In the genomic region with DNA sequence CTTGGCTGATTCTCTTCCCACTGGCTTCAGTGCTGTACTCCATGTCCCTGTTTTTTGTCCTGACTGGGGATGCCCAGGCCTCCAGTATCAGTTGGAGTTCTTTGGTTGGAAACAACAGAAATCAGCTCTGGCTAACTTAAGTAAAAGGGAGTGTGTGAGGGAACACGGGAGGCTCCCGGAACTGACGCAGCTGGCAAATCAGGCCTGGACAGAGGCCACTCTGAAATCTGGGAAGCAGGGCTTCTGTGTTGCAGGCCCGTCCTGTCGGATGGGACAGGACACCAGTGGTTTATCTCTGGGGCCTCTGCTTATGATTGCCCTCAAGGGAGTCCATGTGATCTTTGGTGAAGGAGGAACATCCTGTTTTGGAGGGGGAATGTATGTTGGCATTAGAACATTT, we compare ENCODE assay signal across 25 cellular contexts.
DNase-seq lines count a peak whose midpoint lies in the region; ATAC-seq and TF ChIP-seq lines count a peak whose summit lies in the region.
"Had no signal": no experiment of that assay in that cellular context is flagged by ENCODE, and none has a peak within 500 bp of the region (broad histone marks: within the 10 kb centered on the region; RNA-seq: fewer than 3 reads in every experiment).

No MANE protein-coding gene starts in this region.

- H3K9ac ChIP-seq in subcutaneous abdominal adipose tissue (ENCODE audit: low read length in 5 of 5), result no peak overlapping the region

- no peaks in the 10 kb centered on the region for H3K4me1 Mint-ChIP-seq in HFFc6 (ENCODE audit: low read depth)
- H3K4me1 Mint-ChIP-seq: B cell had no signal

- H3K9me3 Mint-ChIP-seq in HFFc6, result no peaks in the 10 kb centered on the region
- H3K9me3 Mint-ChIP-seq: activated CD4-positive, alpha-beta T cell treated with anti-CD3 and anti-CD28 coated beads, Interleukin-2, amount 10 ng/mL, durations not matched to agents 7 days and 5 days; activated naive CD4-positive, alpha-beta T cell treated with anti-CD3 and anti-CD28 coated beads, Interleukin-2, amount 10 ng/mL, durations not matched to agents 7 days and 5 days; activated T-cell treated with anti-CD3 and anti-CD28 coated beads, Interleukin-2, amount 50 U/mL, for 72 hours; nephron progenitor cell had no signal

- H3K4me3 ChIP-seq in fibroblast of villous mesenchyme (ENCODE audit: low read depth, low read length), result no peak overlapping the region
- H3K4me3 ChIP-seq in mucosa of descending colon, result no peak overlapping the region
- no peak overlapping the region for H3K4me3 ChIP-seq in subcutaneous abdominal adipose tissue (ENCODE audit: low read depth in 1 of 5, low read length in 5 of 5)
- no peak overlapping the region for H3K4me3 ChIP-seq in MG63
- H3K4me3 ChIP-seq: K562, SJCRH30, thyroid gland had no signal

- no peaks in the 10 kb centered on the region for H3K36me3 Mint-ChIP-seq in HFFc6 (ENCODE audit: low read depth)
- H3K36me3 Mint-ChIP-seq: activated naive CD4-positive, alpha-beta T cell treated with anti-CD3 and anti-CD28 coated beads, Interleukin-2, amount 10 ng/mL, durations not matched to agents 7 days and 5 days had no signal

- H3K27me3 ChIP-seq in subcutaneous abdominal adipose tissue (ENCODE audit: control insufficient read depth in 5 of 5, insufficient read depth in 4 of 5, low read length in 5 of 5) (no peaks in the 10 kb centered on the region), MG63 (no peaks in the 10 kb centered on the region), foreskin keratinocyte (no peaks in the 10 kb centered on the region)
- H3K27me3 ChIP-seq: SJCRH30, thyroid gland had no signal

- ATAC-seq in mucosa of descending colon, result peak; percentile 25
- no peak for ATAC-seq in GM21423 (IDR thresholded peaks at IDR 0.05; ENCODE audit: unreplicated experiment)
- ATAC-seq in foreskin keratinocyte, result no peak
- ATAC-seq: activated T-cell treated with anti-CD3 and anti-CD28 coated beads, Interleukin-2, amount 50 U/mL, for 72 hours; K562 had no signal

- H3K9me3 ChIP-seq in mucosa of descending colon (no peaks in the 10 kb centered on the region), subcutaneous abdominal adipose tissue (ENCODE audit: control insufficient read depth in 5 of 5, low read length in 5 of 5) (no peaks in the 10 kb centered on the region), MG63 (peaks cover 2% of the 10 kb centered on the region; the same call in 1 of the 2 replicates)
- H3K9me3 ChIP-seq: SJCRH30, thyroid gland had no signal

- H3K36me3 ChIP-seq in mucosa of descending colon (ENCODE audit: low read depth) (no peaks in the 10 kb centered on the region), subcutaneous abdominal adipose tissue (ENCODE audit: control insufficient read depth in 5 of 5, insufficient read depth in 5 of 5, low read length in 5 of 5) (no peaks in the 10 kb centered on the region), MG63 (no peaks in the 10 kb centered on the region)
- H3K36me3 ChIP-seq: SJCRH30, thyroid gland had no signal

- DNase-seq in NCI-H2029 treated with DMSO at 0.1 percent for 48 hours (lab: John Stamatoyannopoulos, UW) (peak; percentile 31), fibroblast of villous mesenchyme (ENCODE audit: low read depth) (peak; percentile 22), mucosa of descending colon (peak in 1 of 3 donors; percentile 47), HFFc6 (no peak), MG63 (no peak), foreskin keratinocyte (no peak)
- DNase-seq: activated CD4-positive, alpha-beta T cell treated with anti-CD3 and anti-CD28 coated beads, Interleukin-2, amount 10 ng/mL, durations not matched to agents 7 days and 5 days; activated naive CD4-positive, alpha-beta T cell treated with anti-CD3 and anti-CD28 coated beads, Interleukin-2, amount 10 ng/mL, durations not matched to agents 7 days and 5 days; activated T-cell treated with anti-CD3 and anti-CD28 coated beads, Interleukin-2, amount 50 U/mL, for 72 hours; DMS153; effector memory CD4-positive, alpha-beta T cell; erythroblast; NCI-H1105 treated with DMSO at 0.1 percent for 48 hours; NCI-H1930; NCI-H2227 treated with DMSO at 0.1 percent for 48 hours; NCI-H69; nephron progenitor cell; SJCRH30; stimulated activated naive CD4-positive, alpha-beta T cell treated with Interleukin-2 at 50 U/mL for 16 hours; T1000 had no signal

- H3K27ac ChIP-seq in subcutaneous abdominal adipose tissue (ENCODE audit: low read depth, low read length) (peak overlapping the region; percentile 25), foreskin keratinocyte (no peak overlapping the region)
- H3K27ac ChIP-seq: SJCRH30 had no signal

- intact Hi-C loops in mucosa of descending colon (cut with DNase I, micrococcal nuclease), result no loop called here

- no peak for TF ChIP-seq CTCF in fibroblast of villous mesenchyme (IDR thresholded peaks at IDR 0.05; ENCODE audit: insufficient read depth, low read depth, low read length)
- TF ChIP-seq CTCF in mucosa of descending colon (IDR thresholded peaks at IDR 0.05), result no peak
- TF ChIP-seq CTCF in HFFc6 (IDR thresholded peaks at IDR 0.05), result no peak
- TF ChIP-seq CTCF in foreskin keratinocyte (conservative IDR thresholded peaks at IDR 0.05), result no peak

- H3K27ac Mint-ChIP-seq in HFFc6, result no peak overlapping the region
- H3K27ac Mint-ChIP-seq: activated CD4-positive, alpha-beta T cell treated with anti-CD3 and anti-CD28 coated beads, Interleukin-2, amount 10 ng/mL, durations not matched to agents 7 days and 5 days; activated naive CD4-positive, alpha-beta T cell treated with anti-CD3 and anti-CD28 coated beads, Interleukin-2, amount 10 ng/mL, durations not matched to agents 7 days and 5 days; activated T-cell treated with anti-CD3 and anti-CD28 coated beads, Interleukin-2, amount 50 U/mL, for 72 hours; B cell; nephron progenitor cell had no signal

- H3K4me1 ChIP-seq in mucosa of descending colon (ENCODE audit: low read depth), result no peaks in the 10 kb centered on the region
- H3K4me1 ChIP-seq in subcutaneous abdominal adipose tissue (ENCODE audit: control insufficient read depth in 5 of 5, insufficient read depth in 5 of 5, low read length in 5 of 5), result peaks cover 4 to 16% (median 10%) of the 10 kb centered on the region in 5 donors
- no peaks in the 10 kb centered on the region for H3K4me1 ChIP-seq in foreskin keratinocyte
- H3K4me1 ChIP-seq: SJCRH30 had no signal

- no peak overlapping the region for H3K4me3 Mint-ChIP-seq in HFFc6
- H3K4me3 Mint-ChIP-seq: activated CD4-positive, alpha-beta T cell treated with anti-CD3 and anti-CD28 coated beads, Interleukin-2, amount 10 ng/mL, durations not matched to agents 7 days and 5 days; activated naive CD4-positive, alpha-beta T cell treated with anti-CD3 and anti-CD28 coated beads, Interleukin-2, amount 10 ng/mL, durations not matched to agents 7 days and 5 days; activated T-cell treated with anti-CD3 and anti-CD28 coated beads, Interleukin-2, amount 50 U/mL, for 72 hours; B cell; nephron progenitor cell had no signal

- H3K27me3 Mint-ChIP-seq in HFFc6 (ENCODE audit: insufficient read depth), result peaks cover 4% of the 10 kb centered on the region; the same call in 1 of the 2 replicates
- H3K27me3 Mint-ChIP-seq: activated CD4-positive, alpha-beta T cell treated with anti-CD3 and anti-CD28 coated beads, Interleukin-2, amount 10 ng/mL, durations not matched to agents 7 days and 5 days; activated naive CD4-positive, alpha-beta T cell treated with anti-CD3 and anti-CD28 coated beads, Interleukin-2, amount 10 ng/mL, durations not matched to agents 7 days and 5 days; B cell had no signal

Comparison
In these comparisons a context has a peak if more than half of its experiments do, and no peak if none do; other contexts are left out.
1. DNase-seq: peak in NCI-H2029 treated with DMSO at 0.1 percent for 48 hours (single experiment) and fibroblast of villous mesenchyme (single experiment); none in HFFc6 (single experiment), MG63 (single experiment) and foreskin keratinocyte (0 of 2).